ENCODE assay signal across 18 cellular contexts in genomic region chr1:226741009-226741408, GRCh38. TPM values are rescaled to one million over a fixed set of nuclear protein-coding genes. Genes with fewer than 3 reads are reported as not detected.
A peak's percentile ranks its signal among the peaks of the same experiment; 100 is the strongest.
DNase-seq lines count a peak whose midpoint lies in the region; ATAC-seq, FAIRE-seq and TF ChIP-seq lines count a peak whose summit lies in the region.
"Had no signal": no experiment of that assay in that cellular context is flagged by ENCODE, and none has a peak within 500 bp of the region (broad histone marks: within the 10 kb centered on the region; RNA-seq: fewer than 3 reads in every experiment).

No MANE protein-coding gene starts in this region.

- no peaks in the 10 kb centered on the region for H3K9me3 ChIP-seq in thymus (ENCODE audit: control insufficient read depth)
- H3K9me3 ChIP-seq: body of pancreas had no signal

- peak overlapping the region; percentile 41 for H3K27ac Mint-ChIP-seq in activated naive CD4-positive, alpha-beta T cell treated with anti-CD3 and anti-CD28 coated beads for 36 hours
- H3K27ac Mint-ChIP-seq in activated B cell treated with CpG ODN at 0.5 μM for 24 hours: peak overlapping the region; percentile 56

- peak; percentile 89 for FAIRE-seq in GM12891 (lab: Jason Lieb, UNC)
- FAIRE-seq: H54 had no signal

- peak overlapping the region; percentile 43 for H3K27ac ChIP-seq in thymus (ENCODE audit: low read depth)
- H3K27ac ChIP-seq: body of pancreas, epithelial cell of prostate had no signal

- H3K4me1 Mint-ChIP-seq in activated naive CD4-positive, alpha-beta T cell treated with anti-CD3 and anti-CD28 coated beads for 36 hours (ENCODE audit: low read depth): peaks cover 26% of the 10 kb centered on the region
- H3K4me1 Mint-ChIP-seq in activated B cell treated with CpG ODN at 0.5 μM for 24 hours: peaks cover 32% of the 10 kb centered on the region

- no peak for TF ChIP-seq POLR2A in GM12891 (IDR thresholded peaks at IDR 0.05; ENCODE audit: low read depth, low read length)

- DNase-seq in activated naive CD4-positive, alpha-beta T cell treated with anti-CD3 and anti-CD28 coated beads for 36 hours: peak; percentile 52
- no peak for DNase-seq in activated naive CD4-positive, alpha-beta T cell treated with Interleukin-2 at 50 U/mL for 16 hours
- DNase-seq in GM12891 (ENCODE audit: insufficient read length, low spot score) (no peak), activated B cell treated with CpG ODN at 0.5 μM for 24 hours (no peak), KBM-7 (no peak)
- DNase-seq in stimulated activated CD4-positive, alpha-beta T cell treated with anti-CD3 and anti-CD28 coated beads, Interleukin-4, amount 100 ng/mL, for 24 hours: no peak
- DNase-seq: activated CD4-positive, alpha-beta T cell treated with anti-CD3 and anti-CD28 coated beads for 4 hours; AML-193; body of pancreas; cortex of kidney; EL; mesenchymal stem cell; retina; T1000 had no signal

- H3K36me3 ChIP-seq in thymus (ENCODE audit: control insufficient read depth, insufficient read depth): peaks cover 13% of the 10 kb centered on the region

- H3K36me3 Mint-ChIP-seq in activated naive CD4-positive, alpha-beta T cell treated with anti-CD3 and anti-CD28 coated beads for 36 hours (ENCODE audit: low read depth): peaks cover 9% of the 10 kb centered on the region
- H3K36me3 Mint-ChIP-seq in activated B cell treated with CpG ODN at 0.5 μM for 24 hours (ENCODE audit: low read depth): peaks cover 13% of the 10 kb centered on the region

- WGBS in thymus: 42% methylated on average over 3 of the region's 3 CpGs

- no peaks in the 10 kb centered on the region for H3K27me3 ChIP-seq in thymus (ENCODE audit: control insufficient read depth, insufficient read depth)
- H3K27me3 ChIP-seq: body of pancreas had no signal

- peaks cover 9% of the 10 kb centered on the region for H3K9me3 Mint-ChIP-seq in activated naive CD4-positive, alpha-beta T cell treated with anti-CD3 and anti-CD28 coated beads for 36 hours
- no peaks in the 10 kb centered on the region for H3K9me3 Mint-ChIP-seq in activated B cell treated with CpG ODN at 0.5 μM for 24 hours

- intact Hi-C loops in activated naive CD4-positive, alpha-beta T cell treated with anti-CD3 and anti-CD28 coated beads for 36 hours (cut with micrococcal nuclease): no loop called here
- intact Hi-C loops in activated B cell treated with CpG ODN at 0.5 μM for 24 hours (cut with micrococcal nuclease): no loop called here

- ATAC-seq in activated B cell treated with CpG ODN at 0.5 μM for 24 hours (ENCODE audit: low read depth): no peak
- ATAC-seq: body of pancreas, Right ventricle myocardium inferior had no signal

- H3K4me3 Mint-ChIP-seq in activated naive CD4-positive, alpha-beta T cell treated with anti-CD3 and anti-CD28 coated beads for 36 hours: peak overlapping the region; percentile 34
- H3K4me3 Mint-ChIP-seq in activated B cell treated with CpG ODN at 0.5 μM for 24 hours: no peak overlapping the region

- H3K27me3 Mint-ChIP-seq in activated naive CD4-positive, alpha-beta T cell treated with anti-CD3 and anti-CD28 coated beads for 36 hours (ENCODE audit: low read depth): no peaks in the 10 kb centered on the region
- H3K27me3 Mint-ChIP-seq in activated B cell treated with CpG ODN at 0.5 μM for 24 hours: no peaks in the 10 kb centered on the region

- no peak overlapping the region for H3K4me3 ChIP-seq in thymus (ENCODE audit: low read length)
- H3K4me3 ChIP-seq: body of pancreas had no signal

- POLR2A ChIA-PET in activated B cell treated with CpG ODN at 0.5 μM for 24 hours (lab: Charles Lee): interaction anchor here (1.0 to 9.0 kb wide), 6 partner anchors 8 to 115 kb away, joined by 3 to 95 read pairs (median 10); no protein-coding TSS in a partner anchor

- in situ Hi-C loops in KBM-7 (cut with MboI; ENCODE audit: low pct_unique_long_range_greater_than_20kb, low sequenced_read_pairs): no loop called here

- CTCF ChIA-PET in activated naive CD4-positive, alpha-beta T cell treated with anti-CD3 and anti-CD28 coated beads for 36 hours (lab: Charles Lee): interaction anchor here (0.8 to 2.2 kb wide), 6 partner anchors 8 to 108 kb away, joined by 3 to 5 read pairs (median 4); no protein-coding TSS in a partner anchor
- CTCF ChIA-PET in activated B cell treated with CpG ODN at 0.5 μM for 24 hours (lab: Charles Lee): no interaction called here

- no peak for TF ChIP-seq CTCF in activated B cell treated with CpG ODN at 0.5 μM for 24 hours (IDR thresholded peaks at IDR 0.05)

- H3K4me1 ChIP-seq in thymus (ENCODE audit: control insufficient read depth, insufficient read depth, low read length): peaks cover 17% of the 10 kb centered on the region

TF ChIP-seq in GM12891, 5 proteins besides CTCF, POLR2A, EP300 and RAD21:
- no peak for TF ChIP-seq SPI1 (IDR thresholded peaks at IDR 0.05; ENCODE audit: low read depth, low read length)
- peak; percentile 56 for TF ChIP-seq PAX5 (IDR thresholded peaks at IDR 0.05; ENCODE audit: insufficient read depth, low read length, severe bottlenecking)

RNA-seq across cellular contexts. Expression of gene ITPKB, which starts 1.9 kb away (rescaled TPM):
- 10 to 100 TPM; 40.3 to 40.9 TPM for total RNA-seq in activated naive CD4-positive, alpha-beta T cell treated with anti-CD3 and anti-CD28 coated beads for 36 hours
- 15.8 TPM for polyA plus RNA-seq in GM12891 (2012; ENCODE audit: low read depth, missing spikeins)
- 88.5 and 97.3 TPM in 2 replicates for total RNA-seq in activated B cell treated with CpG ODN at 0.5 μM for 24 hours
- polyA plus RNA-seq in thymus: 32.0 TPM
